ENCODE assay signal across 15 cellular contexts in genomic region chr7:12314199-12314598, GRCh38.
DNase-seq lines count a peak whose midpoint lies in the region; ATAC-seq lines count a peak whose summit lies in the region.
"Had no signal": no experiment of that assay in that cellular context is flagged by ENCODE, and none has a peak within 500 bp of the region (broad histone marks: within the 10 kb centered on the region; RNA-seq: fewer than 3 reads in every experiment).

No MANE protein-coding gene starts in this region.

- no peaks in the 10 kb centered on the region for H3K9me3 Mint-ChIP-seq in activated CD8-positive, alpha-beta memory T cell treated with anti-CD3 and anti-CD28 coated beads, Interleukin-2, amount 10 ng/mL, durations not matched to agents 7 days and 5 days (ENCODE audit: low read depth)
- no peaks in the 10 kb centered on the region for H3K9me3 Mint-ChIP-seq in stimulated activated naive CD8-positive, alpha-beta T cell treated with anti-CD3 and anti-CD28 coated beads, Interleukin-15, amount 100 ng/mL, for 72 hours
- H3K9me3 Mint-ChIP-seq: IgD-negative memory B cell had no signal

- peak overlapping the region; percentile 10 for H3K27ac Mint-ChIP-seq in activated CD8-positive, alpha-beta memory T cell treated with anti-CD3 and anti-CD28 coated beads, Interleukin-2, amount 10 ng/mL, durations not matched to agents 7 days and 5 days
- no peak overlapping the region for H3K27ac Mint-ChIP-seq in stimulated activated naive CD8-positive, alpha-beta T cell treated with anti-CD3 and anti-CD28 coated beads, Interleukin-15, amount 100 ng/mL, for 72 hours
- H3K27ac Mint-ChIP-seq: IgD-negative memory B cell had no signal

- no peaks in the 10 kb centered on the region for H3K27me3 Mint-ChIP-seq in activated CD8-positive, alpha-beta memory T cell treated with anti-CD3 and anti-CD28 coated beads, Interleukin-2, amount 10 ng/mL, durations not matched to agents 7 days and 5 days
- H3K27me3 Mint-ChIP-seq in stimulated activated naive CD8-positive, alpha-beta T cell treated with anti-CD3 and anti-CD28 coated beads, Interleukin-15, amount 100 ng/mL, for 72 hours: no peaks in the 10 kb centered on the region
- H3K27me3 Mint-ChIP-seq: IgD-negative memory B cell had no signal

- no peak overlapping the region for H3K4me3 Mint-ChIP-seq in activated CD8-positive, alpha-beta memory T cell treated with anti-CD3 and anti-CD28 coated beads, Interleukin-2, amount 10 ng/mL, durations not matched to agents 7 days and 5 days
- H3K4me3 Mint-ChIP-seq in stimulated activated naive CD8-positive, alpha-beta T cell treated with anti-CD3 and anti-CD28 coated beads, Interleukin-15, amount 100 ng/mL, for 72 hours: peak overlapping the region in 1 of 2 donors; percentile 19
- H3K4me3 Mint-ChIP-seq: IgD-negative memory B cell had no signal

- peaks cover 8% of the 10 kb centered on the region for H3K4me1 Mint-ChIP-seq in activated CD8-positive, alpha-beta memory T cell treated with anti-CD3 and anti-CD28 coated beads, Interleukin-2, amount 10 ng/mL, durations not matched to agents 7 days and 5 days
- peaks cover 11% of the 10 kb centered on the region for H3K4me1 Mint-ChIP-seq in stimulated activated naive CD8-positive, alpha-beta T cell treated with anti-CD3 and anti-CD28 coated beads, Interleukin-15, amount 100 ng/mL, for 72 hours
- H3K4me1 Mint-ChIP-seq: IgD-negative memory B cell had no signal

- no peaks in the 10 kb centered on the region for H3K36me3 Mint-ChIP-seq in activated CD8-positive, alpha-beta memory T cell treated with anti-CD3 and anti-CD28 coated beads, Interleukin-2, amount 10 ng/mL, durations not matched to agents 7 days and 5 days
- H3K36me3 Mint-ChIP-seq: IgD-negative memory B cell had no signal

- ATAC-seq in activated CD8-positive, alpha-beta memory T cell treated with anti-CD3 and anti-CD28 coated beads, Interleukin-2, amount 10 ng/mL, durations not matched to agents 7 days and 5 days: peak; percentile 69
- ATAC-seq in HG02588 (IDR thresholded peaks at IDR 0.05; ENCODE audit: unreplicated experiment): peak; percentile 94
- ATAC-seq in HG03460 (IDR thresholded peaks at IDR 0.05; ENCODE audit: unreplicated experiment): peak; percentile 57
- ATAC-seq in stimulated activated naive CD8-positive, alpha-beta T cell treated with anti-CD3 and anti-CD28 coated beads, Interleukin-15, amount 100 ng/mL, for 72 hours: peak; percentile 94
- ATAC-seq: A549 had no signal

- DNase-seq in activated CD8-positive, alpha-beta memory T cell treated with anti-CD3 and anti-CD28 coated beads, Interleukin-2, amount 10 ng/mL, durations not matched to agents 7 days and 5 days: no peak
- DNase-seq in activated CD8-positive, alpha-beta memory T cell treated with anti-CD3 and anti-CD28 coated beads for 24 hours: no peak
- no peak for DNase-seq in stimulated activated naive CD8-positive, alpha-beta T cell treated with anti-CD3 and anti-CD28 coated beads, Interleukin-15, amount 100 ng/mL, for 72 hours
- no peak for DNase-seq in stimulated activated CD4-positive, alpha-beta T cell treated with anti-CD3 and anti-CD28 coated beads, Interleukin-4, amount 100 ng/mL, for 1 hour
- DNase-seq in NCI-H1417 (lab: John Stamatoyannopoulos, UW) (no peak), superior temporal gyrus (ENCODE audit: extremely low spot score) (no peak)
- DNase-seq: amygdala, mesenchymal stem cell, NCI-H1436, Right ventricle myocardium superior, transverse colon had no signal

- CTCF ChIA-PET in activated CD8-positive, alpha-beta memory T cell treated with anti-CD3 and anti-CD28 coated beads, Interleukin-2, amount 10 ng/mL, durations not matched to agents 7 days and 5 days (lab: Charles Lee): no interaction called here
